Comparison of ENCODE assay signal across 15 cellular contexts in the genomic region with DNA sequence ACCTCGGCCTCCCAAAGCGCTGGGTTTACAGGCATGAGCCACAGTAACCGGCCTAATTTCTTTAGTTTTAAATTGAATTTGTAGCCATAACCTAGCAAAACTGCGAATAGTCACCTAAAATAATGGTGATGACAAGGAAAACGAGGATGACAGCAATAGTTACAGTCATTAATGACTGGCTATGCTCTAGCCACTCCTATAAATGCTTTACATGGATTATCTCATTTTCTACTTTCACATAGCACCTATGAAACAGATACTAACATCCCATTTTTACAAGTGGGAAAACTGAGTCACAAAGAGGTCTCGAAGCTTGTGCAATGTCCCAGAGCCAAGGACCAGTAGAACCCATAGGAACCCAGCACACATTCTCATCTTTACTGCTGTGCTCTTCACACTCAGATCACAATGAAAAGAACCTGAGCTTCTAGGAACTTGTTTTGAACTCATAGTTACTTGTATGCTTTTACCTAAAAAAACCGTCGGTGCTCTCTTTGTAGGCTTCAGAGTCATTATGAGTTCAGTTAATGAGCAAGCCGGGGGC. TPM values are rescaled to one million over a fixed set of nuclear protein-coding genes. Genes with fewer than 3 reads are reported as not detected.
DNase-seq lines count a peak whose midpoint lies in the region; ATAC-seq and TF ChIP-seq lines count a peak whose summit lies in the region.
"Had no signal": no experiment of that assay in that cellular context is flagged by ENCODE, and none has a peak within 500 bp of the region (broad histone marks: within the 10 kb centered on the region; RNA-seq: fewer than 3 reads in every experiment).

No MANE protein-coding gene starts in this region.

- no peak for DNase-seq in activated naive CD4-positive, alpha-beta T cell treated with anti-CD3 and anti-CD28 coated beads for 36 hours
- DNase-seq in activated naive CD4-positive, alpha-beta T cell (lab: John Stamatoyannopoulos, UW), result no peak
- DNase-seq in stimulated activated naive CD8-positive, alpha-beta T cell treated with anti-CD3 and anti-CD28 coated beads, Interleukin-15, Interleukin-2, amounts not matched to agents 100 U/mL and 50 U/mL, for 24 hours, result no peak
- no peak for DNase-seq in stimulated activated naive CD8-positive, alpha-beta T cell treated with anti-CD3 and anti-CD28 coated beads, Interleukin-15, amount 100 ng/mL, for 72 hours
- no peak for DNase-seq in COLO668 (lab: John Stamatoyannopoulos, UW; ENCODE audit: unreplicated experiment)
- DNase-seq: AML-193; CD4-positive, alpha-beta T cell; DMS153; DMS79; GDM1; HCEC 1CT had no signal

- peak overlapping the region; percentile 10 for H3K27ac Mint-ChIP-seq in activated naive CD4-positive, alpha-beta T cell treated with anti-CD3 and anti-CD28 coated beads for 36 hours
- H3K27ac Mint-ChIP-seq in stimulated activated naive CD8-positive, alpha-beta T cell treated with anti-CD3 and anti-CD28 coated beads, Interleukin-15, amount 100 ng/mL, for 72 hours, result no peak overlapping the region
- no peak overlapping the region for H3K27ac Mint-ChIP-seq in activated T-helper 17 cell treated with anti-CD3 and anti-CD28 coated beads, Interleukin-2, amount 50 U/mL, for 72 hours
- H3K27ac Mint-ChIP-seq: CD4-positive, alpha-beta T cell; GM23338 had no signal

- no peaks in the 10 kb centered on the region for H3K9me3 Mint-ChIP-seq in activated naive CD4-positive, alpha-beta T cell treated with anti-CD3 and anti-CD28 coated beads for 36 hours
- no peaks in the 10 kb centered on the region for H3K9me3 Mint-ChIP-seq in stimulated activated naive CD8-positive, alpha-beta T cell treated with anti-CD3 and anti-CD28 coated beads, Interleukin-15, amount 100 ng/mL, for 72 hours
- H3K9me3 Mint-ChIP-seq in activated T-helper 17 cell treated with anti-CD3 and anti-CD28 coated beads, Interleukin-2, amount 50 U/mL, for 72 hours, result no peaks in the 10 kb centered on the region
- H3K9me3 Mint-ChIP-seq: CD4-positive, alpha-beta T cell; GM23338 had no signal

- no peaks in the 10 kb centered on the region for H3K27me3 Mint-ChIP-seq in activated naive CD4-positive, alpha-beta T cell treated with anti-CD3 and anti-CD28 coated beads for 36 hours (ENCODE audit: low read depth)
- H3K27me3 Mint-ChIP-seq in stimulated activated naive CD8-positive, alpha-beta T cell treated with anti-CD3 and anti-CD28 coated beads, Interleukin-15, amount 100 ng/mL, for 72 hours, result no peaks in the 10 kb centered on the region
- H3K27me3 Mint-ChIP-seq in activated T-helper 17 cell treated with anti-CD3 and anti-CD28 coated beads, Interleukin-2, amount 50 U/mL, for 72 hours, result no peaks in the 10 kb centered on the region
- H3K27me3 Mint-ChIP-seq: CD4-positive, alpha-beta T cell had no signal

- H3K36me3 Mint-ChIP-seq in activated naive CD4-positive, alpha-beta T cell treated with anti-CD3 and anti-CD28 coated beads for 36 hours (ENCODE audit: low read depth), result peaks cover 15% of the 10 kb centered on the region
- peaks cover 98% of the 10 kb centered on the region for H3K36me3 Mint-ChIP-seq in activated T-helper 17 cell treated with anti-CD3 and anti-CD28 coated beads, Interleukin-2, amount 50 U/mL, for 72 hours (ENCODE audit: low read depth)

- intact Hi-C loops in activated naive CD4-positive, alpha-beta T cell treated with anti-CD3 and anti-CD28 coated beads for 36 hours (cut with micrococcal nuclease), result no loop called here

- peak; percentile 14 for ATAC-seq in stimulated activated naive CD8-positive, alpha-beta T cell treated with anti-CD3 and anti-CD28 coated beads, Interleukin-15, Interleukin-2, amounts not matched to agents 100 U/mL and 50 U/mL, for 24 hours
- no peak for ATAC-seq in stimulated activated naive CD8-positive, alpha-beta T cell treated with anti-CD3 and anti-CD28 coated beads, Interleukin-15, amount 100 ng/mL, for 72 hours
- peak; percentile 51 for ATAC-seq in activated T-helper 17 cell treated with anti-CD3 and anti-CD28 coated beads, Interleukin-2, amount 50 U/mL, for 72 hours (replicated peaks)
- ATAC-seq in SK-N-SH treated with all-trans-retinoic acid at 6 μM for 48 hours, result no peak
- ATAC-seq: GM23338 had no signal

- H3K4me1 Mint-ChIP-seq in activated naive CD4-positive, alpha-beta T cell treated with anti-CD3 and anti-CD28 coated beads for 36 hours (ENCODE audit: low read depth), result peaks cover 15% of the 10 kb centered on the region
- peaks cover 23% of the 10 kb centered on the region for H3K4me1 Mint-ChIP-seq in stimulated activated naive CD8-positive, alpha-beta T cell treated with anti-CD3 and anti-CD28 coated beads, Interleukin-15, amount 100 ng/mL, for 72 hours
- peaks cover 9% of the 10 kb centered on the region for H3K4me1 Mint-ChIP-seq in activated T-helper 17 cell treated with anti-CD3 and anti-CD28 coated beads, Interleukin-2, amount 50 U/mL, for 72 hours
- H3K4me1 Mint-ChIP-seq: GM23338 had no signal

- CTCF ChIA-PET in activated naive CD4-positive, alpha-beta T cell treated with anti-CD3 and anti-CD28 coated beads for 36 hours (lab: Charles Lee), result interaction anchor here (1.7 kb wide), 1 partner anchor 26 kb away, joined by 6 read pairs; no protein-coding TSS in a partner anchor

- H3K4me3 Mint-ChIP-seq in activated naive CD4-positive, alpha-beta T cell treated with anti-CD3 and anti-CD28 coated beads for 36 hours, result no peak overlapping the region
- no peak overlapping the region for H3K4me3 Mint-ChIP-seq in stimulated activated naive CD8-positive, alpha-beta T cell treated with anti-CD3 and anti-CD28 coated beads, Interleukin-15, amount 100 ng/mL, for 72 hours
- no peak overlapping the region for H3K4me3 Mint-ChIP-seq in activated T-helper 17 cell treated with anti-CD3 and anti-CD28 coated beads, Interleukin-2, amount 50 U/mL, for 72 hours
- H3K4me3 Mint-ChIP-seq: CD4-positive, alpha-beta T cell; GM23338 had no signal

TF ChIP-seq in SK-N-SH treated with all-trans-retinoic acid at 6 μM for 48 hours, 23 proteins besides CTCF, POLR2A, EP300 and RAD21 (continues in another document):
- TF ChIP-seq TCF4 (CRISPR knock-in tag; IDR thresholded peaks at IDR 0.05; ENCODE audit: borderline replicate concordance) (no peak), ZFP3 (CRISPR knock-in tag; IDR thresholded peaks at IDR 0.05) (no peak), PPARA (CRISPR knock-in tag; IDR thresholded peaks at IDR 0.05; ENCODE audit: borderline replicate concordance) (no peak), BACH2 (CRISPR knock-in tag; IDR thresholded peaks at IDR 0.05; ENCODE audit: borderline replicate concordance) (no peak), SNAI2 (CRISPR knock-in tag; IDR thresholded peaks at IDR 0.05) (no peak), ZNF70 (CRISPR knock-in tag; IDR thresholded peaks at IDR 0.05) (no peak), ZC3H10 (CRISPR knock-in tag; IDR thresholded peaks at IDR 0.05) (no peak), ZNF565 (CRISPR knock-in tag; conservative IDR thresholded peaks at IDR 0.05; ENCODE audit: low read depth) (no peak), ZNF8 (CRISPR knock-in tag; IDR thresholded peaks at IDR 0.05) (no peak), ZFP30 (CRISPR knock-in tag; IDR thresholded peaks at IDR 0.05) (no peak), ARNTL (CRISPR knock-in tag; IDR thresholded peaks at IDR 0.05; ENCODE audit: borderline replicate concordance, low read depth) (no peak)
- TF ChIP-seq, protein P1, sequence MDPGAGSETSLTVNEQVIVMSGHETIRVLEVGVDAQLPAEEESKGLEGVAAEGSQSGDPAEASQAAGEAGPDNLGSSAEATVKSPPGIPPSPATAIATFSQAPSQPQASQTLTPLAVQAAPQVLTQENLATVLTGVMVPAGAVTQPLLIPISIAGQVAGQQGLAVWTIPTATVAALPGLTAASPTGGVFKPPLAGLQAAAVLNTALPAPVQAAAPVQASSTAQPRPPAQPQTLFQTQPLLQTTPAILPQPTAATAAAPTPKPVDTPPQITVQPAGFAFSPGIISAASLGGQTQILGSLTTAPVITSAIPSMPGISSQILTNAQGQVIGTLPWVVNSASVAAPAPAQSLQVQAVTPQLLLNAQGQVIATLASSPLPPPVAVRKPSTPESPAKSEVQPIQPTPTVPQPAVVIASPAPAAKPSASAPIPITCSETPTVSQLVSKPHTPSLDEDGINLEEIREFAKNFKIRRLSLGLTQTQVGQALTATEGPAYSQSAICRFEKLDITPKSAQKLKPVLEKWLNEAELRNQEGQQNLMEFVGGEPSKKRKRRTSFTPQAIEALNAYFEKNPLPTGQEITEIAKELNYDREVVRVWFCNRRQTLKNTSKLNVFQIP (CRISPR knock-in tag; IDR thresholded peaks at IDR 0.05; ENCODE audit: borderline replicate concordance, low read depth), result no peak
- TF ChIP-seq, protein P2, sequence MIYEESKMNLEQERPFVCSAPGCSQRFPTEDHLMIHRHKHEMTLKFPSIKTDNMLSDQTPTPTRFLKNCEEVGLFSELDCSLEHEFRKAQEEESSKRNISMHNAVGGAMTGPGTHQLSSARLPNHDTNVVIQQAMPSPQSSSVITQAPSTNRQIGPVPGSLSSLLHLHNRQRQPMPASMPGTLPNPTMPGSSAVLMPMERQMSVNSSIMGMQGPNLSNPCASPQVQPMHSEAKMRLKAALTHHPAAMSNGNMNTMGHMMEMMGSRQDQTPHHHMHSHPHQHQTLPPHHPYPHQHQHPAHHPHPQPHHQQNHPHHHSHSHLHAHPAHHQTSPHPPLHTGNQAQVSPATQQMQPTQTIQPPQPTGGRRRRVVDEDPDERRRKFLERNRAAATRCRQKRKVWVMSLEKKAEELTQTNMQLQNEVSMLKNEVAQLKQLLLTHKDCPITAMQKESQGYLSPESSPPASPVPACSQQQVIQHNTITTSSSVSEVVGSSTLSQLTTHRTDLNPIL (CRISPR knock-in tag; IDR thresholded peaks at IDR 0.05; ENCODE audit: low read depth), result no peak

RNA-seq across cellular contexts. Expression of a gene that starts 39.4 kb away (rescaled TPM):
- under 1 TPM; 0.43 to 0.44 TPM for total RNA-seq in activated naive CD4-positive, alpha-beta T cell treated with anti-CD3 and anti-CD28 coated beads for 36 hours
- total RNA-seq in activated T-helper 17 cell treated with anti-CD3 and anti-CD28 coated beads, Interleukin-2, amount 50 U/mL, for 72 hours, result under 1 TPM; 0.43 to 0.74 TPM
- total RNA-seq: Daoy, GM23338 had no signal

Comparison
In these comparisons a context has a peak if more than half of its experiments do, and no peak if none do; other contexts are left out.
1. ATAC-seq: peak in stimulated activated naive CD8-positive, alpha-beta T cell treated with anti-CD3 and anti-CD28 coated beads, Interleukin-15, Interleukin-2, amounts not matched to agents 100 U/mL and 50 U/mL, for 24 hours (single experiment) and activated T-helper 17 cell treated with anti-CD3 and anti-CD28 coated beads, Interleukin-2, amount 50 U/mL, for 72 hours (single experiment); none in stimulated activated naive CD8-positive, alpha-beta T cell treated with anti-CD3 and anti-CD28 coated beads, Interleukin-15, amount 100 ng/mL, for 72 hours (single experiment) and SK-N-SH treated with all-trans-retinoic acid at 6 μM for 48 hours (single experiment).